25 cellular contexts compared by ENCODE assay signal in genomic region chr7:148556892-148557291, GRCh38. TPM values are rescaled to one million over a fixed set of nuclear protein-coding genes. Genes with fewer than 3 reads are reported as not detected.
DNase-seq lines count a peak whose midpoint lies in the region; FAIRE-seq and TF ChIP-seq lines count a peak whose summit lies in the region.
"Had no signal": no experiment of that assay in that cellular context is flagged by ENCODE, and none has a peak within 500 bp of the region (broad histone marks: within the 10 kb centered on the region; RNA-seq: fewer than 3 reads in every experiment).

No MANE protein-coding gene starts in this region.

- no peaks in the 10 kb centered on the region for H3K9me3 ChIP-seq in small intestine (ENCODE audit: control insufficient read depth, low read depth)
- H3K9me3 ChIP-seq: esophagus squamous epithelium, neutrophil, prostate gland, uterus had no signal

- H3K36me3 ChIP-seq in small intestine (ENCODE audit: control insufficient read depth in 2 of 2, insufficient read depth in 2 of 2, low read length in 2 of 2): no peaks in the 10 kb centered on the region
- H3K36me3 ChIP-seq: esophagus squamous epithelium, neutrophil, prostate gland, uterus had no signal

- no peaks in the 10 kb centered on the region for H3K4me1 ChIP-seq in small intestine (ENCODE audit: control insufficient read depth in 2 of 2, insufficient read depth in 1 of 2, low read depth in 1 of 2, low read length in 1 of 2)
- H3K4me1 ChIP-seq: esophagus squamous epithelium, prostate gland, uterus had no signal

- DNase-seq in SIG-M5 treated with dmso at 0.1 percent for 504 hours (lab: John Stamatoyannopoulos, UW; ENCODE audit: unreplicated experiment) (peak; percentile 57), SIG-M5 (lab: John Stamatoyannopoulos, UW) (no peak), LNCaP clone FGC (ENCODE audit: low read depth) (no peak), SW480 (ENCODE audit: low spot score) (peak; percentile 10), small intestine (peak; percentile 49), NCI-H146 (lab: John Stamatoyannopoulos, UW) (no peak), caudate nucleus (lab: John Stamatoyannopoulos, UW) (no peak)
- DNase-seq: activated B cell treated with CpG ODN at 0.5 μM for 24 hours; activated CD4-positive, alpha-beta memory T cell treated with anti-CD3 and anti-CD28 coated beads for 36 hours; activated effector memory CD4-positive, alpha-beta T cell treated with anti-CD3 and anti-CD28 coated beads, Interleukin-2, amount 50 U/mL, for 16 hours; activated naive CD8-positive, alpha-beta T cell treated with anti-CD3 and anti-CD28 coated beads, Interleukin-2, amount 50 U/mL, for 24 hours; CD8-positive, alpha-beta memory T cell; DND-41; effector memory CD4-positive, alpha-beta T cell; esophagus squamous epithelium; islet precursor cell; NCI-H226; T1000; uterus had no signal

- H3K27me3 ChIP-seq in small intestine (ENCODE audit: control insufficient read depth in 2 of 2, insufficient read depth in 2 of 2, low read length in 2 of 2): peaks cover 0 to 2% of the 10 kb centered on the region in 2 donors
- H3K27me3 ChIP-seq: neutrophil, uterus had no signal

- H3K27ac ChIP-seq in small intestine (ENCODE audit: low read depth in 1 of 2, low read length in 1 of 2) (no peak overlapping the region), caudate nucleus (ENCODE audit: low read depth, low read length) (no peak overlapping the region)
- H3K27ac ChIP-seq: esophagus squamous epithelium, neutrophil, prostate gland, uterus had no signal

- WGBS in small intestine, 3 donors: 69 to 89% (median 83%) methylated on average over 3 of the region's 3 CpGs

- no peak for FAIRE-seq in small intestine (lab: Jason Lieb, UNC)
- FAIRE-seq: colon, GM19239, RCC 7860 had no signal

- TF ChIP-seq CTCF in LNCaP clone FGC (IDR thresholded peaks at IDR 0.05; ENCODE audit: control insufficient read depth, extremely low read depth, insufficient read depth): peak; percentile 20; the same call in 1 of the 2 replicates

- H3K4me3 ChIP-seq in LNCaP clone FGC (ENCODE audit: low read depth, low read length) (no peak overlapping the region), small intestine (ENCODE audit: low read depth in 1 of 2, low read length in 2 of 2) (no peak overlapping the region)
- H3K4me3 ChIP-seq: esophagus squamous epithelium, lung, prostate gland, uterus had no signal

RNA-seq across cellular contexts. Expression of gene C7orf33, which starts 33.7 kb away (rescaled TPM):
- polyA plus RNA-seq in small intestine: not detected
- polyA plus RNA-seq: CD8-positive, alpha-beta memory T cell; lung had no signal

Comparison
In these comparisons a context has a peak if more than half of its experiments do, and no peak if none do; other contexts are left out.
1. DNase-seq: peak in SIG-M5 treated with dmso at 0.1 percent for 504 hours (single experiment), SW480 (single experiment) and small intestine (single experiment); none in SIG-M5 (single experiment), LNCaP clone FGC (single experiment), NCI-H146 (single experiment) and caudate nucleus (0 of 61).